ENCODE assay signal across 34 cellular contexts in the genomic region with DNA sequence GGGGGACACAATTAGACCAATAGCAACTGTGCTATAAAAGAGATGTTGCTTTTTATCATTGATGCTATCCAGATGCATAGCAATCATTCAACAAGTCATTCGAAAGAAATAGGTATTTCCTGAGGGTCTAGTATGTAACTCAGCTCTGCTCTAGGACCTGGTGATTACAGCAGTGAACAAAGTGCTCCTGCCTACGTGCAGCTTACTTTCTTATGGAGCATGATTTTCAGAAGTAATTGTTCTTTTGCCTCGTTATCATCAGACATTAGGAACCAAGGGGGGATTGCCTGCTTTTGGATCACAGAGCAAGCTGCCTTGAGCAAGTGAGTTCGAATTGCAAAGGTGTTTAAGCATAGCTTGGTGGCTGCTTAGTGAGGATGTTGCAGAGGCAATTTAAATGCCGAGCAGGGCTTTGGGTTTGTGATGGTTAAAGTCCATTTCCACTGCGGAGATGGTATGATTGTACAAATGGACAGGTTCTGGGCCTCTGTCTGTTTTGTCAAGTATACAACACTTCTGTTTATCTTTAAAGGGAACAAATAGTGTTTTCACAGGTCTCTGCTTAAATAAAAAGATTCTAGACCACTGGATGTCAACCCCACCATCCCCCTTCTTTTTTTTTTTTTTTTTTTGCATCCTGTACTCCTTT.
"Had no signal": no experiment of that assay in that cellular context is flagged by ENCODE, and none has a peak within 500 bp of the region (broad histone marks: within the 10 kb centered on the region; RNA-seq: fewer than 3 reads in every experiment).

No MANE protein-coding gene starts in this region.

- H3K4me3 ChIP-seq: ascending aorta, breast epithelium, cardiac muscle cell, coronary artery, dorsolateral prefrontal cortex, gastrocnemius medialis, heart left ventricle had no signal

- H3K9me3 Mint-ChIP-seq: activated CD4-positive, alpha-beta memory T cell treated with anti-CD3 and anti-CD28 coated beads, Interleukin-2, amount 10 ng/mL, durations not matched to agents 7 days and 5 days; activated naive CD4-positive, alpha-beta T cell treated with anti-CD3 and anti-CD28 coated beads, Interleukin-2, amount 50 U/mL, for 72 hours; activated T-cell treated with anti-CD3 and anti-CD28 coated beads, Interleukin-2, amount 50 U/mL, for 24 hours; activated T-cell treated with anti-CD3 and anti-CD28 coated beads, Interleukin-2, amount 50 U/mL, for 72 hours; brain; dendritic cell treated with granulocyte-macrophage colony-stimulating factor and Interleukin-4, amounts not matched to agents 40 ng/mL and 50 ng/mL, for 4 days; T-helper 2 cell treated with Interferon-gamma antibody and Interleukin-4, amounts not matched to agents 5 μg/mL and 100 μg/mL, for 36 hours; WTC11 had no signal

- H3K9me3 ChIP-seq: breast epithelium, gastrocnemius medialis had no signal

- H3K4me1 ChIP-seq: breast epithelium, foreskin keratinocyte, gastrocnemius medialis had no signal

- H3K4me3 Mint-ChIP-seq: activated CD4-positive, alpha-beta memory T cell treated with anti-CD3 and anti-CD28 coated beads, Interleukin-2, amount 10 ng/mL, durations not matched to agents 7 days and 5 days; activated CD4-positive, alpha-beta T cell treated with anti-CD3 and anti-CD28 coated beads, Interleukin-2, amount 10 ng/mL, durations not matched to agents 7 days and 5 days; activated naive CD4-positive, alpha-beta T cell treated with anti-CD3 and anti-CD28 coated beads, Interleukin-2, amount 10 ng/mL, durations not matched to agents 7 days and 5 days; activated naive CD8-positive, alpha-beta T cell treated with anti-CD3 and anti-CD28 coated beads, Interleukin-2, amount 10 ng/mL, durations not matched to agents 7 days and 5 days; activated T-cell treated with anti-CD3 and anti-CD28 coated beads, Interleukin-2, amount 50 U/mL, for 24 hours; activated T-cell treated with anti-CD3 and anti-CD28 coated beads, Interleukin-2, amount 50 U/mL, for 72 hours; brain; dendritic cell treated with granulocyte-macrophage colony-stimulating factor and Interleukin-4, amounts not matched to agents 40 ng/mL and 50 ng/mL, for 4 days; endodermal cell; T-helper 17 cell; T-helper 2 cell treated with Interferon-gamma antibody and Interleukin-4, amounts not matched to agents 5 μg/mL and 100 μg/mL, for 36 hours; WTC11 had no signal

- H3K36me3 ChIP-seq: ascending aorta, breast epithelium, cardiac muscle cell, gastrocnemius medialis, heart left ventricle had no signal

- H3K27me3 ChIP-seq: ascending aorta, breast epithelium, cardiac muscle cell, dorsolateral prefrontal cortex, foreskin keratinocyte, gastrocnemius medialis, heart left ventricle had no signal

- H3K27ac Mint-ChIP-seq: activated CD4-positive, alpha-beta memory T cell treated with anti-CD3 and anti-CD28 coated beads, Interleukin-2, amount 10 ng/mL, durations not matched to agents 7 days and 5 days; activated CD4-positive, alpha-beta T cell treated with anti-CD3 and anti-CD28 coated beads, Interleukin-2, amount 10 ng/mL, durations not matched to agents 7 days and 5 days; activated naive CD4-positive, alpha-beta T cell treated with anti-CD3 and anti-CD28 coated beads, Interleukin-2, amount 10 ng/mL, durations not matched to agents 7 days and 5 days; activated naive CD4-positive, alpha-beta T cell treated with anti-CD3 and anti-CD28 coated beads, Interleukin-2, amount 50 U/mL, for 72 hours; activated naive CD8-positive, alpha-beta T cell treated with anti-CD3 and anti-CD28 coated beads, Interleukin-2, amount 10 ng/mL, durations not matched to agents 7 days and 5 days; activated T-cell treated with anti-CD3 and anti-CD28 coated beads, Interleukin-2, amount 50 U/mL, for 24 hours; activated T-cell treated with anti-CD3 and anti-CD28 coated beads, Interleukin-2, amount 50 U/mL, for 72 hours; brain; dendritic cell treated with granulocyte-macrophage colony-stimulating factor and Interleukin-4, amounts not matched to agents 40 ng/mL and 50 ng/mL, for 4 days; endodermal cell; T-helper 17 cell; T-helper 2 cell treated with Interferon-gamma antibody and Interleukin-4, amounts not matched to agents 5 μg/mL and 100 μg/mL, for 36 hours; WTC11 had no signal

- DNase-seq: activated CD4-positive, alpha-beta memory T cell treated with anti-CD3 and anti-CD28 coated beads, Interleukin-2, amount 10 ng/mL, durations not matched to agents 7 days and 5 days; activated CD4-positive, alpha-beta T cell treated with anti-CD3 and anti-CD28 coated beads for 1 hour; activated CD4-positive, alpha-beta T cell treated with anti-CD3 and anti-CD28 coated beads for 4 hours; activated CD4-positive, alpha-beta T cell treated with anti-CD3 and anti-CD28 coated beads, Interleukin-2, amount 10 ng/mL, durations not matched to agents 7 days and 5 days; activated CD4-positive, alpha-beta T cell treated with anti-CD3 and anti-CD28 coated beads, Interleukin-2, amount 50 U/mL, for 4 hours; activated CD8-positive, alpha-beta memory T cell treated with anti-CD3 and anti-CD28 coated beads, Interleukin-2, amount 50 U/mL, for 48 hours; activated gamma-delta T cell; activated naive CD4-positive, alpha-beta T cell; activated naive CD4-positive, alpha-beta T cell treated with anti-CD3 and anti-CD28 coated beads, Interleukin-2, amount 10 ng/mL, durations not matched to agents 7 days and 5 days; activated naive CD8-positive, alpha-beta T cell treated with anti-CD3 and anti-CD28 coated beads, Interleukin-2, amount 10 ng/mL, durations not matched to agents 7 days and 5 days; activated T-cell treated with anti-CD3 and anti-CD28 coated beads for 4 hours; activated T-cell treated with anti-CD3 and anti-CD28 coated beads, Interleukin-2, amount 50 U/mL, for 24 hours; activated T-cell treated with anti-CD3 and anti-CD28 coated beads, Interleukin-2, amount 50 U/mL, for 72 hours; central memory CD4-positive, alpha-beta T cell; cerebellar nuclear complex; dorsolateral prefrontal cortex; effector memory CD4-positive, alpha-beta T cell; endodermal cell; foreskin keratinocyte; gastrocnemius medialis; glutamatergic neuron; heart left ventricle; T-helper 1 cell; T-helper 17 cell had no signal

- H3K27ac ChIP-seq: ascending aorta, breast epithelium, cardiac muscle cell, coronary artery, dorsolateral prefrontal cortex, foreskin keratinocyte, gastrocnemius medialis, heart left ventricle had no signal

- ATAC-seq: activated naive CD4-positive, alpha-beta T cell treated with anti-CD3 and anti-CD28 coated beads, Interleukin-2, amount 50 U/mL, for 72 hours; activated T-cell treated with anti-CD3 and anti-CD28 coated beads, Interleukin-2, amount 50 U/mL, for 72 hours; esophagus mucosa; foreskin keratinocyte; gastrocnemius medialis; heart left ventricle; T-helper 17 cell; WTC11 had no signal

- H3K27me3 Mint-ChIP-seq: activated CD4-positive, alpha-beta memory T cell treated with anti-CD3 and anti-CD28 coated beads, Interleukin-2, amount 10 ng/mL, durations not matched to agents 7 days and 5 days; activated CD4-positive, alpha-beta T cell treated with anti-CD3 and anti-CD28 coated beads, Interleukin-2, amount 10 ng/mL, durations not matched to agents 7 days and 5 days; activated naive CD4-positive, alpha-beta T cell treated with anti-CD3 and anti-CD28 coated beads, Interleukin-2, amount 10 ng/mL, durations not matched to agents 7 days and 5 days; activated naive CD8-positive, alpha-beta T cell treated with anti-CD3 and anti-CD28 coated beads, Interleukin-2, amount 10 ng/mL, durations not matched to agents 7 days and 5 days; activated T-cell treated with anti-CD3 and anti-CD28 coated beads, Interleukin-2, amount 50 U/mL, for 24 hours; dendritic cell treated with granulocyte-macrophage colony-stimulating factor and Interleukin-4, amounts not matched to agents 40 ng/mL and 50 ng/mL, for 4 days; T-helper 17 cell had no signal

- H3K36me3 Mint-ChIP-seq: activated naive CD4-positive, alpha-beta T cell treated with anti-CD3 and anti-CD28 coated beads, Interleukin-2, amount 10 ng/mL, durations not matched to agents 7 days and 5 days; activated naive CD4-positive, alpha-beta T cell treated with anti-CD3 and anti-CD28 coated beads, Interleukin-2, amount 50 U/mL, for 72 hours; brain; WTC11 had no signal

- H3K4me1 Mint-ChIP-seq: activated CD4-positive, alpha-beta memory T cell treated with anti-CD3 and anti-CD28 coated beads, Interleukin-2, amount 10 ng/mL, durations not matched to agents 7 days and 5 days; activated CD4-positive, alpha-beta T cell treated with anti-CD3 and anti-CD28 coated beads, Interleukin-2, amount 10 ng/mL, durations not matched to agents 7 days and 5 days; brain; WTC11 had no signal
